In the genomic region with DNA sequence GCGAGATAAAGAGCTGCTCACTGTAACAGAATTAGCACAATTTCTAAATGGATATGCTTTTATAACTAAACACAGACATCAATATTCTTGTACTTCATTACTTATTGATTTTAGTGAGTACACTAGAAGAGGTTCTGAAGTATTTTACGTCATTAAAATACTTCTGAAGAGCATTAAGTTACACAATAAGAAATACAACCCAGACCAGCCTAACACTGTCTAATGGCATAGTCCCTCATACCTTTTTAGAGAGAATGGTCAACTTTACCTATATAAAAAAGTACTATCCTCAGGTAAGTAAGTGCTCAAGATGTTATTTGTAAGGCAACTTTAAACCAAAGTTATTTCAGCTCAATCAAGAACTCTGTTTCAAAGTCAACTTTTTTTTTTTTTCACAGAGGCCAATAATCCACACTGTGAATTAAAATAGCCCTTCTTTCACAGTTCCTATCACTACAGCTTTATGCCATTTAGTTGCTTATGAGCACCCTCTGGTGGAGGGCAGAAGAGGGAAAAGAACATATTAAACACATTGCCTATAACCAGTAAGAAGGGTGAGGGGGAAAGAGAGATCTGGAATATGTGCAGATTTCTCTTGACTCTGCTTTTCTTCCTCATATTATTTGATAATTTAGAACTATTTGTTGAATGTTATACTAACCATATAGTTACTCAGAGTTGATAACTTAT, we compare ENCODE assay signal across 9 cellular contexts.
A peak's percentile ranks its signal among the peaks of the same experiment; 100 is the strongest.
DNase-seq lines count a peak whose midpoint lies in the region; ATAC-seq and TF ChIP-seq lines count a peak whose summit lies in the region.
"Had no signal": no experiment of that assay in that cellular context is flagged by ENCODE, and none has a peak within 500 bp of the region (broad histone marks: within the 10 kb centered on the region; RNA-seq: fewer than 3 reads in every experiment).

No MANE protein-coding gene starts in this region.

- no peaks in the 10 kb centered on the region for H3K36me3 Mint-ChIP-seq in osteocyte (ENCODE audit: unreplicated experiment)

- no peak overlapping the region for H3K4me3 Mint-ChIP-seq in osteocyte (ENCODE audit: unreplicated experiment)
- H3K4me3 Mint-ChIP-seq: nephron had no signal

- DNase-seq in DMS153 treated with DMSO at 0.1 percent for 48 hours (lab: John Stamatoyannopoulos, UW; ENCODE audit: unreplicated experiment), result peak; percentile 58
- DNase-seq in HFF-Myc (ENCODE audit: extremely low read depth, low read depth), result peak; percentile 40
- peak; percentile 72 for DNase-seq in NCI-H69 (lab: John Stamatoyannopoulos, UW)
- DNase-seq in choroid plexus epithelial cell (ENCODE audit: low read depth), result peak; percentile 72
- DNase-seq in osteocyte (ENCODE audit: extremely low spot score, unreplicated experiment), result no peak
- DNase-seq in omental fat pad (ENCODE audit: low spot score), result no peak

- H3K27ac Mint-ChIP-seq in osteocyte (ENCODE audit: unreplicated experiment), result no peak overlapping the region
- H3K27ac Mint-ChIP-seq: nephron had no signal

- H3K27me3 Mint-ChIP-seq in osteocyte (ENCODE audit: unreplicated experiment), result no peaks in the 10 kb centered on the region

- peaks cover 14% of the 10 kb centered on the region for H3K4me1 Mint-ChIP-seq in osteocyte (ENCODE audit: unreplicated experiment)

- ATAC-seq in GM21619 (IDR thresholded peaks at IDR 0.05; ENCODE audit: unreplicated experiment), result no peak
- ATAC-seq in omental fat pad (ENCODE audit: low FRiP score), result no peak
- no peak for ATAC-seq in GM19463 (IDR thresholded peaks at IDR 0.05; ENCODE audit: unreplicated experiment)

- no peak overlapping the region for H3K4me3 ChIP-seq in HFF-Myc (replicated peaks; ENCODE audit: low read depth, low read length)
- H3K4me3 ChIP-seq in choroid plexus epithelial cell (ENCODE audit: low read depth, low read length), result no peak overlapping the region

- no peaks in the 10 kb centered on the region for H3K9me3 Mint-ChIP-seq in osteocyte (ENCODE audit: unreplicated experiment)
- H3K9me3 Mint-ChIP-seq: nephron had no signal

- TF ChIP-seq CTCF in HFF-Myc (IDR thresholded peaks at IDR 0.05; ENCODE audit: low read depth, low read length, missing control alignments) (peak; percentile 50), choroid plexus epithelial cell (conservative IDR thresholded peaks at IDR 0.05; ENCODE audit: low read depth, low read length) (peak; percentile 70), osteocyte (IDR thresholded peaks at IDR 0.05) (peak; percentile 56), omental fat pad (IDR thresholded peaks at IDR 0.05) (no peak)

Comparison
In these comparisons a context has a peak if more than half of its experiments do, and no peak if none do; other contexts are left out.
1. DNase-seq: peak in DMS153 treated with DMSO at 0.1 percent for 48 hours (single experiment), HFF-Myc (single experiment), NCI-H69 (single experiment) and choroid plexus epithelial cell (single experiment); none in osteocyte (single experiment) and omental fat pad (single experiment).
2. CTCF ChIP-seq: peak in HFF-Myc (single experiment), choroid plexus epithelial cell (single experiment) and osteocyte (single experiment); none in omental fat pad (0 of 3).